ENCODE assay signal across 1 cellular context in the genomic region with DNA sequence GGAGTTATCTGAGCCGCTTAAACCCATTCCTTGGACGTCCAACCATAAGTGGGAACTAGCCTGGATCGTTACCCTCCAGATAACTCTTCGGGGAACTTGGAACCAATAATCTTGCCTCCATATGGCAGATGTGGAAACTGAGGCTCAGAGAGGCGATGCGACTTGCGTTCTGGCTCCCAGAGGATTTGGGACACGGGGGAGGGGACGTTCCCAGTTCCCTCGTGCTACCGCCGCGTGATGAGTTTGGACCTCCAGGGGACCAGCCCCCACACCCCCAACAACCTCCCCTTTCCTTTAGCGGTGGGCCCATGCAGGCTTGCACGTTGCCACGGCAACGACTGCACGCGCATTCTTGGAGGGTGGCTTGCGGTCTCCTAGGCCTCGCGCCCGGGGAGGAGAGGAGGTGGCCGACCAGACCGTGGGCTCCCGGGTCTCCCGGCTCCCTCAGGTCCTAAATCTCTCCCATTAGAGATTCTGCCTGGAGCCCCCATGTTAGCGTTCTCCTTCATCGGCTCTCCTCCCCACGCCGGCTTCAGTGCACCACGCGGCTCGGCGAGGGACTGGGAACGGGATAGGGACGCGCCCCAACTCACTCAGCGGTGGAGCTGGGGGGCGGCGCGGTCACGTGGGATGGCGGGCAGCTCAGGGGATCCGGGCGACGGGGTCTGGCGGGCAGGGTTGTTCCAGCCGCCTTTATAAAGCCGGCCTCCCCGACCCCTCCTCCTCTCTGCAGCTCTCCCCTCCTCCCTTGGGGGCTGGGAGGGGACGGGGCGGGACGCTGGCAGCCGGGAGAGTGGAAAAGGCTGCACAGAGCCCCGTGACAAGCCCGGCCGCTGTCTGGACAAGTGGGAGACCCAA.
TF ChIP-seq lines count a peak whose summit lies in the region.

Gene PLTP (minus strand): TSS at position 670 of the 858 bp plus-strand sequence. CDS start 703 bp downstream, outside the sequence.

TF ChIP-seq in HepG2, 621 proteins besides CTCF, POLR2A, EP300 and RAD21 (continued from another document):
- TF ChIP-seq, protein P1, sequence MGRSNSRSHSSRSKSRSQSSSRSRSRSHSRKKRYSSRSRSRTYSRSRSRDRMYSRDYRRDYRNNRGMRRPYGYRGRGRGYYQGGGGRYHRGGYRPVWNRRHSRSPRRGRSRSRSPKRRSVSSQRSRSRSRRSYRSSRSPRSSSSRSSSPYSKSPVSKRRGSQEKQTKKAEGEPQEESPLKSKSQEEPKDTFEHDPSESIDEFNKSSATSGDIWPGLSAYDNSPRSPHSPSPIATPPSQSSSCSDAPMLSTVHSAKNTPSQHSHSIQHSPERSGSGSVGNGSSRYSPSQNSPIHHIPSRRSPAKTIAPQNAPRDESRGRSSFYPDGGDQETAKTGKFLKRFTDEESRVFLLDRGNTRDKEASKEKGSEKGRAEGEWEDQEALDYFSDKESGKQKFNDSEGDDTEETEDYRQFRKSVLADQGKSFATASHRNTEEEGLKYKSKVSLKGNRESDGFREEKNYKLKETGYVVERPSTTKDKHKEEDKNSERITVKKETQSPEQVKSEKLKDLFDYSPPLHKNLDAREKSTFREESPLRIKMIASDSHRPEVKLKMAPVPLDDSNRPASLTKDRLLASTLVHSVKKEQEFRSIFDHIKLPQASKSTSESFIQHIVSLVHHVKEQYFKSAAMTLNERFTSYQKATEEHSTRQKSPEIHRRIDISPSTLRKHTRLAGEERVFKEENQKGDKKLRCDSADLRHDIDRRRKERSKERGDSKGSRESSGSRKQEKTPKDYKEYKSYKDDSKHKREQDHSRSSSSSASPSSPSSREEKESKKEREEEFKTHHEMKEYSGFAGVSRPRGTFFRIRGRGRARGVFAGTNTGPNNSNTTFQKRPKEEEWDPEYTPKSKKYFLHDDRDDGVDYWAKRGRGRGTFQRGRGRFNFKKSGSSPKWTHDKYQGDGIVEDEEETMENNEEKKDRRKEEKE (IDR thresholded peaks at IDR 0.05), result no peak
- TF ChIP-seq, protein P2, sequence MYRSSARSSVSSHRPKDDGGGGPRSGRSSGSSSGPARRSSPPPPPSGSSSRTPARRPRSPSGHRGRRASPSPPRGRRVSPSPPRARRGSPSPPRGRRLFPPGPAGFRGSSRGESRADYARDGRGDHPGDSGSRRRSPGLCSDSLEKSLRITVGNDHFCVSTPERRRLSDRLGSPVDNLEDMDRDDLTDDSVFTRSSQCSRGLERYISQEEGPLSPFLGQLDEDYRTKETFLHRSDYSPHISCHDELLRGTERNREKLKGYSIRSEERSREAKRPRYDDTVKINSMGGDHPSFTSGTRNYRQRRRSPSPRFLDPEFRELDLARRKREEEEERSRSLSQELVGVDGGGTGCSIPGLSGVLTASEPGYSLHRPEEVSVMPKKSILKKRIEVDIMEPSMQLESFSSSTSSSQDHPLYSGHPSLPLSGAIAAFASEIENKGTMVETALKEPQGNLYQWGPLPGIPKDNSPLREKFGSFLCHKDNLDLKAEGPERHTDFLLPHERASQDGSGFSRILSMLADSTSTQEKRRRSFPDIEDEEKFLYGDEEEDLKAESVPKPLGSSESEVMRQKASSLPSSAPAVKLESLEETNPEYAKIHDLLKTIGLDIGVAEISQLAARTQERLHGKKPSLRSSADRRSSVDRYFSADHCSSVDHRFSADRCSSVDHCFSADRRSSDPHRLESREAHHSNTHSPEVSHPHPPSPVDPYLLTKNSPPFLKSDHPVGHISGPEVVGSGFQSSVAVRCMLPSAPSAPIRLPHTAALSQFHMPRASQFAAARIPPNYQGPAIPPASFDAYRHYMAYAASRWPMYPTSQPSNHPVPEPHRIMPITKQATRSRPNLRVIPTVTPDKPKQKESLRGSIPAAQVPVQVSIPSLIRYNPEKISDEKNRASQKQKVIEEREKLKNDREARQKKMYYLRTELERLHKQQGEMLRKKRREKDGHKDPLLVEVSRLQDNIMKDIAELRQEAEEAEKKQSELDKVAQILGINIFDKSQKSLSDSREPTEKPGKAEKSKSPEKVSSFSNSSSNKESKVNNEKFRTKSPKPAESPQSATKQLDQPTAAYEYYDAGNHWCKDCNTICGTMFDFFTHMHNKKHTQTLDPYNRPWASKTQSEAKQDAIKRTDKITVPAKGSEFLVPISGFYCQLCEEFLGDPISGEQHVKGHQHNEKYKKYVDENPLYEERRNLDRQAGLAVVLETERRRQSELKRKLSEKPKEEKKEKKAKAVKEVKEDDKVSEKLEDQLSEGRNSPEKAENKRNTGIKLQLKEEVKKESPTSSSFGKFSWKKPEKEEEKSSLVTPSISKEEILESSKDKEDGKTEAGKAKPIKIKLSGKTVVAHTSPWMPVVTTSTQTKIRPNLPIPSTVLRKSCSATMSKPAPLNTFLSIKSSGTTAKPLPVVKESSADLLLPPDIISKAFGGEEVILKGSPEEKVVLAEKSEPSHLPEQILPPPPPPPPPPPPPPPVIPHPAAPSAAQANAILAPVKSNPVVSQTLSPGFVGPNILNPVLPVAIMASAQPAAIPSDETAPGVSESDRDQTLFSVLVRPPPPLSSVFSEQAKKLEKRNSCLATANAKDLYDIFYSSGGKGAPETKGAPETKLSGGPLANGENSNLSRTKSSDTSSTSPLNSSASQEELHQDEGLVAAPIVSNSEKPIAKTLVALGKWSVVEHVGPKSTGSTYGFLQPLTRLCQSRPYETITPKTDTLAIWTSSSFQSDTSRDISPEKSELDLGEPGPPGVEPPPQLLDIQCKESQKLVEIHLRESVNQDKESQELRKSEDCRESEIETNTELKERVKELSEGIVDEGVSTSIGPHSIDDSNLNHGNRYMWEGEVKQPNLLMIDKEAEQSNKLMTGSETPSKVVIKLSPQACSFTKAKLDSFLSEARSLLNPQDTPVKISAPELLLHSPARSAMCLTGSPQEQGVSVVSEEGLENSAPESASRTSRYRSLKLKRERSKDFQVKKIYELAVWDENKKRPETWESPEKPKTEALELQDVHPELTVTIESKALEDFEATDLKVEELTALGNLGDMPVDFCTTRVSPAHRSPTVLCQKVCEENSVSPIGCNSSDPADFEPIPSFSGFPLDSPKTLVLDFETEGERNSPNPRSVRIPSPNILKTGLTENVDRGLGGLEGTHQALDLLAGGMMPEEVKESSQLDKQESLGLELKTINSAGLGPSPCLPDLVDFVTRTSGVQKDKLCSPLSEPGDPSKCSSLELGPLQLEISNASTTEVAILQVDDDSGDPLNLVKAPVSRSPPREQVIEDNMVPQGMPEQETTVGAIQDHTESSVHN (CRISPR knock-in tag; IDR thresholded peaks at IDR 0.05), result no peak
- peak; percentile 62 for TF ChIP-seq RBM39 (IDR thresholded peaks at IDR 0.05; ENCODE audit: low read depth, low read length, poor library complexity, severe bottlenecking)
- TF ChIP-seq CAMTA2 (CRISPR knock-in tag; IDR thresholded peaks at IDR 0.05; ENCODE audit: borderline replicate concordance), result 0 out of 2 replicates have a peak, but pooled peaks have one; percentile 78
- peak; percentile 75 for TF ChIP-seq ZFX (CRISPR knock-in tag; IDR thresholded peaks at IDR 0.05; ENCODE audit: low read depth)
- 0 out of 2 replicates have a peak, but pooled peaks have one; percentile 30 for TF ChIP-seq ZNF362 (CRISPR knock-in tag; IDR thresholded peaks at IDR 0.05; ENCODE audit: borderline replicate concordance)
- TF ChIP-seq NR2C2 (CRISPR knock-in tag; IDR thresholded peaks at IDR 0.05; ENCODE audit: borderline replicate concordance), result 0 out of 2 replicates have a peak, but pooled peaks have one; percentile 29
- TF ChIP-seq, protein P3, sequence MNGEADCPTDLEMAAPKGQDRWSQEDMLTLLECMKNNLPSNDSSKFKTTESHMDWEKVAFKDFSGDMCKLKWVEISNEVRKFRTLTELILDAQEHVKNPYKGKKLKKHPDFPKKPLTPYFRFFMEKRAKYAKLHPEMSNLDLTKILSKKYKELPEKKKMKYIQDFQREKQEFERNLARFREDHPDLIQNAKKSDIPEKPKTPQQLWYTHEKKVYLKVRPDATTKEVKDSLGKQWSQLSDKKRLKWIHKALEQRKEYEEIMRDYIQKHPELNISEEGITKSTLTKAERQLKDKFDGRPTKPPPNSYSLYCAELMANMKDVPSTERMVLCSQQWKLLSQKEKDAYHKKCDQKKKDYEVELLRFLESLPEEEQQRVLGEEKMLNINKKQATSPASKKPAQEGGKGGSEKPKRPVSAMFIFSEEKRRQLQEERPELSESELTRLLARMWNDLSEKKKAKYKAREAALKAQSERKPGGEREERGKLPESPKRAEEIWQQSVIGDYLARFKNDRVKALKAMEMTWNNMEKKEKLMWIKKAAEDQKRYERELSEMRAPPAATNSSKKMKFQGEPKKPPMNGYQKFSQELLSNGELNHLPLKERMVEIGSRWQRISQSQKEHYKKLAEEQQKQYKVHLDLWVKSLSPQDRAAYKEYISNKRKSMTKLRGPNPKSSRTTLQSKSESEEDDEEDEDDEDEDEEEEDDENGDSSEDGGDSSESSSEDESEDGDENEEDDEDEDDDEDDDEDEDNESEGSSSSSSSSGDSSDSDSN (CRISPR knock-in tag; IDR thresholded peaks at IDR 0.05), result peak; percentile 23; the same call in 1 of the 2 replicates
- TF ChIP-seq, protein P4, sequence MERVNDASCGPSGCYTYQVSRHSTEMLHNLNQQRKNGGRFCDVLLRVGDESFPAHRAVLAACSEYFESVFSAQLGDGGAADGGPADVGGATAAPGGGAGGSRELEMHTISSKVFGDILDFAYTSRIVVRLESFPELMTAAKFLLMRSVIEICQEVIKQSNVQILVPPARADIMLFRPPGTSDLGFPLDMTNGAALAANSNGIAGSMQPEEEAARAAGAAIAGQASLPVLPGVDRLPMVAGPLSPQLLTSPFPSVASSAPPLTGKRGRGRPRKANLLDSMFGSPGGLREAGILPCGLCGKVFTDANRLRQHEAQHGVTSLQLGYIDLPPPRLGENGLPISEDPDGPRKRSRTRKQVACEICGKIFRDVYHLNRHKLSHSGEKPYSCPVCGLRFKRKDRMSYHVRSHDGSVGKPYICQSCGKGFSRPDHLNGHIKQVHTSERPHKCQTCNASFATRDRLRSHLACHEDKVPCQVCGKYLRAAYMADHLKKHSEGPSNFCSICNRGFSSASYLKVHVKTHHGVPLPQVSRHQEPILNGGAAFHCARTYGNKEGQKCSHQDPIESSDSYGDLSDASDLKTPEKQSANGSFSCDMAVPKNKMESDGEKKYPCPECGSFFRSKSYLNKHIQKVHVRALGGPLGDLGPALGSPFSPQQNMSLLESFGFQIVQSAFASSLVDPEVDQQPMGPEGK (CRISPR knock-in tag; IDR thresholded peaks at IDR 0.05), result peak; percentile 59
- peak; percentile 35; the same call in 1 of the 2 replicates for TF ChIP-seq HIVEP1 (CRISPR knock-in tag; IDR thresholded peaks at IDR 0.05)
- TF ChIP-seq, protein P5, sequence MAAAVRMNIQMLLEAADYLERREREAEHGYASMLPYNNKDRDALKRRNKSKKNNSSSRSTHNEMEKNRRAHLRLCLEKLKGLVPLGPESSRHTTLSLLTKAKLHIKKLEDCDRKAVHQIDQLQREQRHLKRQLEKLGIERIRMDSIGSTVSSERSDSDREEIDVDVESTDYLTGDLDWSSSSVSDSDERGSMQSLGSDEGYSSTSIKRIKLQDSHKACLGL (CRISPR knock-in tag; IDR thresholded peaks at IDR 0.05), result peak; percentile 68; the same call in 1 of the 2 replicates
- TF ChIP-seq ZNF333 (CRISPR knock-in tag; IDR thresholded peaks at IDR 0.05; ENCODE audit: borderline replicate concordance), result peak; percentile 62; the same call in 1 of the 2 replicates
- TF ChIP-seq KMT2B (CRISPR knock-in tag; IDR thresholded peaks at IDR 0.05), result no peak; the same call in 1 of the 2 replicates
- TF ChIP-seq ZNF788 (CRISPR knock-in tag; IDR thresholded peaks at IDR 0.05; ENCODE audit: borderline replicate concordance), result peak; percentile 46; the same call in 1 of the 2 replicates
- TF ChIP-seq FOXC1 (CRISPR knock-in tag; IDR thresholded peaks at IDR 0.05; ENCODE audit: borderline replicate concordance), result peak; percentile 38; the same call in 1 of the 2 replicates
- 0 out of 2 replicates have a peak, but pooled peaks have one; percentile 31 for TF ChIP-seq ZNF317 (CRISPR knock-in tag; IDR thresholded peaks at IDR 0.05)
- peak; percentile 58; the same call in 1 of the 2 replicates for TF ChIP-seq ARID2 (CRISPR knock-in tag; IDR thresholded peaks at IDR 0.05; ENCODE audit: borderline replicate concordance)
- no peak; the same call in 1 of the 2 replicates for TF ChIP-seq ZNF782 (CRISPR knock-in tag; IDR thresholded peaks at IDR 0.05; ENCODE audit: borderline replicate concordance)
- TF ChIP-seq ARNTL (CRISPR knock-in tag; IDR thresholded peaks at IDR 0.05), result peak; percentile 79
- TF ChIP-seq RFXAP (CRISPR knock-in tag; IDR thresholded peaks at IDR 0.05; ENCODE audit: borderline replicate concordance), result 0 out of 2 replicates have a peak, but pooled peaks have one; percentile 14
